ENCODE assay signal across 26 cellular contexts in genomic region chr6:119557239-119557638, GRCh38.
"Had no signal": no experiment of that assay in that cellular context is flagged by ENCODE, and none has a peak within 500 bp of the region (broad histone marks: within the 10 kb centered on the region; RNA-seq: fewer than 3 reads in every experiment).

No MANE protein-coding gene starts in this region.

- H3K27me3 ChIP-seq: stomach, suprapubic skin, testis, thyroid gland, tibial artery, tibial nerve, transverse colon, upper lobe of left lung, upper lobe of right lung, uterus, vagina had no signal

- ATAC-seq: stimulated activated effector memory CD8-positive, alpha-beta T cell treated with anti-CD3 and anti-CD28 coated beads, Interleukin-12 subunit alpha, Interleukin-12 subunit beta, amount 100 ng/mL, for 72 hours; stimulated activated memory B cell treated with anti-CD40 and anti-IgM and Interleukin-4, amounts not matched to agents 10 μg/mL and 1 μg/mL and 100 μg/mL, for 72 hours; stimulated activated naive B cell treated with anti-CD40 and anti-IgM and Interleukin-4, amounts not matched to agents 10 μg/mL and 1 μg/mL and 100 μg/mL, for 72 hours; stimulated activated naive CD8-positive, alpha-beta T cell treated with anti-CD3 and anti-CD28 coated beads, Interleukin-15, amount 100 ng/mL, for 72 hours; stimulated activated naive CD8-positive, alpha-beta T cell treated with anti-CD3 and anti-CD28 coated beads, Interleukin-15, Interleukin-2, amounts not matched to agents 100 U/mL and 50 U/mL, for 24 hours; upper lobe of right lung had no signal

- DNase-seq: stimulated activated CD4-positive, alpha-beta T cell treated with anti-CD3 and anti-CD28 coated beads, Interleukin-2, amount 100 ng/mL, for 48 hours; stimulated activated CD4-positive, alpha-beta T cell treated with anti-CD3 and anti-CD28 coated beads, Interleukin-4, amount 100 ng/mL, for 1 hour; stimulated activated CD4-positive, alpha-beta T cell treated with anti-CD3 and anti-CD28 coated beads, Interleukin-4, amount 100 ng/mL, for 24 hours; stimulated activated CD4-positive, alpha-beta T cell treated with anti-CD3 and anti-CD28 coated beads, Interleukin-4, amount 100 ng/mL, for 4 hours; stimulated activated CD8-positive, alpha-beta memory T cell treated with anti-CD3 and anti-CD28 coated beads, Interleukin-4, amount 100 ng/mL, for 48 hours; stimulated activated naive B cell treated with anti-CD40 and anti-IgM and Interleukin-4, amounts not matched to agents 10 μg/mL and 1 μg/mL and 100 μg/mL, for 72 hours; stimulated activated naive CD4-positive, alpha-beta T cell; stimulated activated naive CD4-positive, alpha-beta T cell treated with Interleukin-2 at 50 U/mL for 16 hours; stimulated activated naive CD8-positive, alpha-beta T cell treated with anti-CD3 and anti-CD28 coated beads, Interleukin-15, amount 100 ng/mL, for 72 hours; stimulated activated naive CD8-positive, alpha-beta T cell treated with anti-CD3 and anti-CD28 coated beads, Interleukin-15, Interleukin-2, amounts not matched to agents 100 U/mL and 50 U/mL, for 24 hours; stomach; substantia nigra; testis; thyroid gland; tibial artery; transverse colon; upper lobe of left lung; upper lobe of right lung; uterus had no signal

- H3K4me1 ChIP-seq: stomach, suprapubic skin, testis, thyroid gland, tibial artery, tibial nerve, transverse colon, upper lobe of left lung, upper lobe of right lung, uterus, vagina had no signal

- H3K27ac ChIP-seq: stomach, suprapubic skin, testis, thoracic aorta, thyroid gland, tibial artery, tibial nerve, transverse colon, upper lobe of left lung, upper lobe of right lung, uterus, vagina had no signal

- H3K9me3 ChIP-seq: suprapubic skin, testis, thoracic aorta, thyroid gland, tibial artery, tibial nerve, transverse colon, upper lobe of left lung, upper lobe of right lung, uterus, vagina had no signal

- H3K4me3 ChIP-seq: stomach, suprapubic skin, testis, thoracic aorta, thyroid gland, tibial artery, tibial nerve, transverse colon, upper lobe of left lung, upper lobe of right lung, uterus, vagina had no signal

- H3K36me3 ChIP-seq: stomach, suprapubic skin, thoracic aorta, thyroid gland, tibial artery, tibial nerve, transverse colon, upper lobe of left lung, upper lobe of right lung, uterus, vagina had no signal

- FAIRE-seq: urothelium cell line had no signal
